Comparison of ENCODE assay signal across 8 cellular contexts in the genomic region with DNA sequence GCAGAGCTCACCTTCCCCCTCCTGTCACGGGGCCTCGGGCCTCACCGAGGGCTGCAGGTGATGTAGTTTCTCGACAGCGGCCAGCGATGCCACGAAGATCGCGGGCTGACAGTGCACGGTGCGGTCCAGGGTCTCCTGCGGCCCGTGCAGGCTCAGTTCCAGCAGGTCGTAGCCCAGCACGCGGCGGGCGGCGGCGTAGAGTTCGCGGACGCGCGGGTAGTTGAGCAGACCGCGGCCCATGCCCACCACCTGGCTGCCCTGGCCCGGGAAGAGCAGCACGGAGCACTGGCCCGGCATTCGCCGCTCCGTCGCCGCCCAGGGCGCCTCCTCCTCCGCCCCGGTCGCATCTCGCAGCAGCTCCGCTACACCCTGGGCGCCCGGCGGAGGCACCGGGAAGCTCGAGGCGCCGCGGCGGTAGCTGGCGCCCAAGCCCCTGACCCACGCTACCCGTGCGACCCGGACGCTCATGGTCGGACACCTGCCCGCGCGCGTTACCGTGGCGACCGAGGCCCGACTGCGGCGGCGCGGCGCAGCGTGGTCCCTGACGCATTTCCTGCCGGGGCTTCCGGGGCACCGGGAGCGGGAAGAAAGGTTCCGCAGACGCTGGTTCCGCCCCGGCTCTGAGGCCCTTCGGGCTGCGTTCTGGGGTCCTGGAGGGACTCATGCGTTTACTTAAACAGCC. TPM values are rescaled to one million over a fixed set of nuclear protein-coding genes. Genes with fewer than 3 reads are reported as not detected.
A peak's percentile ranks its signal among the peaks of the same experiment; 100 is the strongest.
DNase-seq lines count a peak whose midpoint lies in the region; ATAC-seq and TF ChIP-seq lines count a peak whose summit lies in the region.

A gene with protein sequence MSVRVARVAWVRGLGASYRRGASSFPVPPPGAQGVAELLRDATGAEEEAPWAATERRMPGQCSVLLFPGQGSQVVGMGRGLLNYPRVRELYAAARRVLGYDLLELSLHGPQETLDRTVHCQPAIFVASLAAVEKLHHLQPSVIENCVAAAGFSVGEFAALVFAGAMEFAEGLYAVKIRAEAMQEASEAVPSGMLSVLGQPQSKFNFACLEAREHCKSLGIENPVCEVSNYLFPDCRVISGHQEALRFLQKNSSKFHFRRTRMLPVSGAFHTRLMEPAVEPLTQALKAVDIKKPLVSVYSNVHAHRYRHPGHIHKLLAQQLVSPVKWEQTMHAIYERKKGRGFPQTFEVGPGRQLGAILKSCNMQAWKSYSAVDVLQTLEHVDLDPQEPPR (minus strand): TSS at position 518 of the 682 bp plus-strand sequence. CDS start 50 bp downstream, at position 468.

- H3K9me2 ChIP-seq in HCT116 (ENCODE audit: insufficient read depth), result no peaks in the 10 kb centered on the region

- H3K9me3 ChIP-seq in HCT116 (ENCODE audit: control insufficient read depth in 1 of 2, insufficient read depth in 1 of 2, low read depth in 1 of 2, low read length in 2 of 2) (no peaks in the 10 kb centered on the region), heart left ventricle (no peaks in the 10 kb centered on the region), transverse colon (no peaks in the 10 kb centered on the region)

- TF ChIP-seq EP300 in transverse colon (IDR thresholded peaks at IDR 0.05; ENCODE audit: low read depth), result no peak

- H3K36me3 ChIP-seq in HCT116 (ENCODE audit: control insufficient read depth in 1 of 2, insufficient read depth in 2 of 2, low read length in 2 of 2), result peaks cover 19 to 29% of the 10 kb centered on the region in 2 experiments
- peaks cover 0 to 33% (median 30%) of the 10 kb centered on the region in 9 donors for H3K36me3 ChIP-seq in heart left ventricle
- H3K36me3 ChIP-seq in transverse colon, result no peaks in the 10 kb centered on the region

- CTCF ChIA-PET in HCT116 (lab: Charles Lee), result no interaction called here

- peak; percentile 92 for ATAC-seq in HCT116
- ATAC-seq in heart left ventricle, result peak; percentile 75 to 96 (median 94)

- H3K4me3 ChIP-seq in HCT116 (replicated peaks in 1 of 2; ENCODE audit: low read depth in 1 of 2, low read length in 2 of 2) (peak within 1 kb of the TSS; percentile 93 to 99), heart left ventricle (peak within 1 kb of the TSS; percentile 76 to 99 (median 90)), transverse colon (peak within 1 kb of the TSS; percentile 55 to 93 (median 90))

- peaks cover 10 to 18% of the 10 kb centered on the region in 2 experiments; a peak in 3 of 4 replicates for H3K4me1 ChIP-seq in HCT116 (ENCODE audit: control insufficient read depth in 1 of 2, insufficient read depth in 2 of 2, low read length in 2 of 2)
- peaks cover 0 to 27% (median 18%) of the 10 kb centered on the region in 12 donors for H3K4me1 ChIP-seq in heart left ventricle
- H3K4me1 ChIP-seq in transverse colon, result peaks cover 8 to 17% (median 10%) of the 10 kb centered on the region in 4 donors

- intact Hi-C loops in HCT116 (cut with micrococcal nuclease), result no loop called here
- intact Hi-C loops in heart left ventricle (cut with DNase I), result no loop called here
- intact Hi-C loops in posterior cingulate gyrus (cut with DNase I), result loop anchor here (2.0 kb wide), 1 partner anchor 54 kb away; a partner anchor contains a TSS
- intact Hi-C loops in transverse colon (cut with DNase I; ENCODE audit: low total_unique reads), result no loop called here

- TF ChIP-seq POLR2A in HCT116 (IDR thresholded peaks at IDR 0.05; ENCODE audit: borderline replicate concordance, extremely low read depth, insufficient read depth, insufficient read length) (no peak), heart left ventricle (IDR thresholded peaks at IDR 0.05) (peak in 1 of 2 donors; percentile 55), transverse colon (IDR thresholded peaks at IDR 0.05) (peak; percentile 54)

- in situ Hi-C loops in transverse colon (cut with MboI; ENCODE audit: low pct_ligation_motif_present in 1 of 4, low pct_unique_long_range_greater_than_20kb in 1 of 4, low sequenced_read_pairs in 3 of 4), result no loop called here

- POLR2A ChIA-PET in HCT116 (lab: Charles Lee), result interaction anchor here (1.2 kb wide), 1 partner anchor 15 kb away, joined by 3 read pairs; no protein-coding TSS in a partner anchor

- H3K27me3 ChIP-seq in HCT116 (ENCODE audit: insufficient read depth, low read length), result no peaks in the 10 kb centered on the region
- no peaks in the 10 kb centered on the region for H3K27me3 ChIP-seq in heart left ventricle
- no peaks in the 10 kb centered on the region for H3K27me3 ChIP-seq in transverse colon

- H3K27ac ChIP-seq in HCT116 (ENCODE audit: low read depth, low read length) (peak within 1 kb of the TSS; percentile 95), adipose tissue (ENCODE audit: low read depth, low read length) (no peak within 1 kb of the TSS), heart left ventricle (peak within 1 kb of the TSS in 11 of 12 donors; percentile 62 to 84 (median 74)), transverse colon (peak within 1 kb of the TSS; percentile 66 to 85 (median 78))

- H4K20me1 ChIP-seq in HCT116 (ENCODE audit: insufficient read depth), result no peaks in the 10 kb centered on the region

- peak within 1 kb of the TSS; percentile 80 for H3K4me2 ChIP-seq in HCT116 (ENCODE audit: low read length)

- peaks cover 50% of the 10 kb centered on the region for H3K79me2 ChIP-seq in HCT116 (ENCODE audit: insufficient read depth, low read length)

- no peak for TF ChIP-seq RAD21 in HCT116 (IDR thresholded peaks at IDR 0.05; ENCODE audit: low read depth)

- WGBS in adipose tissue, 3 donors, result 0 to 1% (median 0%) methylated on average over 79 to 83 of the region's 83 CpGs
- 0 to 1% (median 0%) methylated on average over 38 to 83 of the region's 83 CpGs for WGBS in heart left ventricle, 4 donors
- 1% methylated on average over 45 of the region's 83 CpGs; no CpG with 5 or more reads in 1 of the 2 donors for WGBS in transverse colon (ENCODE audit: low coverage in 1 of 2), 2 donors

- no TSS peak for BruUV-seq in HCT116 (replicated peaks; lab: Mats Ljungman, UMichigan)

- DNase-seq in GM04504 (ENCODE audit: low read depth) (peak; percentile 35), HCT116 (ENCODE audit: low read depth, low spot score) (no peak), NCI-H1092 (lab: John Stamatoyannopoulos, UW) (peak; percentile 25), T-helper 1 cell (peak; percentile 56 to 84 (median 67)), heart left ventricle (peak; percentile 89 to 91 (median 90)), posterior cingulate gyrus (peak; percentile 73 to 97 (median 86)), transverse colon (peak; percentile 90)

- TF ChIP-seq CTCF in HCT116 (IDR thresholded peaks at IDR 0.05 in 2 of 3, conservative IDR thresholded peaks at IDR 0.05 in 1 of 3; ENCODE audit: borderline replicate concordance in 1 of 3, insufficient read depth in 1 of 3, low read depth in 2 of 3, low read length in 2 of 3) (no peak), heart left ventricle (IDR thresholded peaks at IDR 0.05) (no peak), transverse colon (IDR thresholded peaks at IDR 0.05) (no peak)

- RAD21 ChIA-PET in HCT116 (lab: Charles Lee; ENCODE audit: low non-redundant PET in 1 of 2, low total read pairs in 2 of 2, uncharacterized antibody in 2 of 2, unreplicated experiment in 2 of 2), result interaction anchor here in 1 of 2 experiments (0.5 kb wide), 1 partner anchor 388 kb away, joined by 3 read pairs; no protein-coding TSS in a partner anchor

- H2AFZ ChIP-seq in HCT116 (ENCODE audit: low read depth, low read length, poor library complexity, severe bottlenecking), result no peak within 1 kb of the TSS

- peak within 1 kb of the TSS; percentile 96 for H3K9ac ChIP-seq in HCT116 (ENCODE audit: low read length)

TF ChIP-seq in HCT116, 20 proteins besides CTCF, POLR2A, EP300 and RAD21 (continues in another document):
- peak; percentile 36 for TF ChIP-seq TCF7L2 (IDR thresholded peaks at IDR 0.05; ENCODE audit: borderline replicate concordance, extremely low read depth, insufficient read depth, insufficient read length)
- TF ChIP-seq SRF (IDR thresholded peaks at IDR 0.05; ENCODE audit: low read depth), result no peak
- TF ChIP-seq CEBPB (IDR thresholded peaks at IDR 0.05; ENCODE audit: low read depth), result no peak
- TF ChIP-seq EZH2 (IDR thresholded peaks at IDR 0.05), result no peak
- no peak; the same call in 1 of the 2 replicates for TF ChIP-seq ELF1 (IDR thresholded peaks at IDR 0.05; ENCODE audit: borderline replicate concordance, low read depth)
- peak; percentile 65 for TF ChIP-seq SP1 (IDR thresholded peaks at IDR 0.05; ENCODE audit: low read depth)
- peak; percentile 35; the same call in 1 of the 2 replicates for TF ChIP-seq EGR1 (IDR thresholded peaks at IDR 0.05; ENCODE audit: low read depth)
- TF ChIP-seq SIN3A (IDR thresholded peaks at IDR 0.05; ENCODE audit: low read depth), result peak; percentile 80
- TF ChIP-seq, protein P1, sequence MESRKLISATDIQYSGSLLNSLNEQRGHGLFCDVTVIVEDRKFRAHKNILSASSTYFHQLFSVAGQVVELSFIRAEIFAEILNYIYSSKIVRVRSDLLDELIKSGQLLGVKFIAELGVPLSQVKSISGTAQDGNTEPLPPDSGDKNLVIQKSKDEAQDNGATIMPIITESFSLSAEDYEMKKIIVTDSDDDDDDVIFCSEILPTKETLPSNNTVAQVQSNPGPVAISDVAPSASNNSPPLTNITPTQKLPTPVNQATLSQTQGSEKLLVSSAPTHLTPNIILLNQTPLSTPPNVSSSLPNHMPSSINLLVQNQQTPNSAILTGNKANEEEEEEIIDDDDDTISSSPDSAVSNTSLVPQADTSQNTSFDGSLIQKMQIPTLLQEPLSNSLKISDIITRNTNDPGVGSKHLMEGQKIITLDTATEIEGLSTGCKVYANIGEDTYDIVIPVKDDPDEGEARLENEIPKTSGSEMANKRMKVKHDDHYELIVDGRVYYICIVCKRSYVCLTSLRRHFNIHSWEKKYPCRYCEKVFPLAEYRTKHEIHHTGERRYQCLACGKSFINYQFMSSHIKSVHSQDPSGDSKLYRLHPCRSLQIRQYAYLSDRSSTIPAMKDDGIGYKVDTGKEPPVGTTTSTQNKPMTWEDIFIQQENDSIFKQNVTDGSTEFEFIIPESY (IDR thresholded peaks at IDR 0.05; ENCODE audit: extremely low read depth, insufficient replicate concordance, low read length), result no peak
- TF ChIP-seq ZFX (IDR thresholded peaks at IDR 0.05), result peak; percentile 80; the same call in 1 of the 2 replicates

RNA-seq across cellular contexts. Expression of the gene that starts here (rescaled TPM):
- total RNA-seq in HCT116 (2021; ENCODE audit: unreplicated experiment) (34.8 TPM), heart left ventricle (10 to 100 TPM; 13.4 to 31.1 (median 15.7) TPM), transverse colon (10 to 100 TPM; 20.9 to 24.3 (median 22.5) TPM)
- 19.0 and 20.8 TPM in 2 replicates for polyA plus RNA-seq in HCT116 (2012)
- polyA plus RNA-seq in adipose tissue (10 to 100 TPM in 2 of 3 donors, 1 to 10 TPM in 1; 9.8 to 19.8 (median 15.3) TPM), heart left ventricle (10 to 100 TPM; 13.4 to 32.6 TPM)
